5 cellular contexts compared by ENCODE assay signal in the genomic region with DNA sequence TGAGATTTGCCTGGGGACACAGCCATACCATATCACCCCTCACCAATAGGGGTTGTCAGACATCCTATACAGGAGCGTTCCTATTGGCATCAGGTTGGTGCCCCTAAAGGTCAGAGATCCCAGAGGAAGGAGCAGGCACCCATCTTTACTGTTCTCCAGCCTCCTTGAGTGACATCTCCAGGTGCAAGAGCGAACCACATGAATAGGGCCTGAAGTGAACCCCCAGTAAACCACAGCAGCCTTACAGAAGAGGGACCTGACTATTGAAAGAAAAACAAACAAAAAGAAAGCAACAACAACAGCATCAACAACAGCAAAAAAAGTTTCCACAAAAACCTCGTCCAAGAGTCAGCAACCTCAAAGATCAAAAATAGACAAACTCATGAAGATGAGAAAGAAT.
"Had no signal": no experiment of that assay in that cellular context is flagged by ENCODE, and none has a peak within 500 bp of the region (broad histone marks: within the 10 kb centered on the region; RNA-seq: fewer than 3 reads in every experiment).

No MANE protein-coding gene starts in this region.

- H2AFZ ChIP-seq: GM23338 had no signal

- H3K4me2 ChIP-seq: GM23338 had no signal

- DNase-seq: H9, HCEC 1CT, IMR-90 had no signal

- H3K4me3 Mint-ChIP-seq: GM23338, H9 had no signal

- H3K27ac Mint-ChIP-seq: GM23338, H9 had no signal

- H3K4me3 ChIP-seq: GM23338, K562 had no signal

- H3K4me1 Mint-ChIP-seq: GM23338, H9 had no signal
